In the genomic region with DNA sequence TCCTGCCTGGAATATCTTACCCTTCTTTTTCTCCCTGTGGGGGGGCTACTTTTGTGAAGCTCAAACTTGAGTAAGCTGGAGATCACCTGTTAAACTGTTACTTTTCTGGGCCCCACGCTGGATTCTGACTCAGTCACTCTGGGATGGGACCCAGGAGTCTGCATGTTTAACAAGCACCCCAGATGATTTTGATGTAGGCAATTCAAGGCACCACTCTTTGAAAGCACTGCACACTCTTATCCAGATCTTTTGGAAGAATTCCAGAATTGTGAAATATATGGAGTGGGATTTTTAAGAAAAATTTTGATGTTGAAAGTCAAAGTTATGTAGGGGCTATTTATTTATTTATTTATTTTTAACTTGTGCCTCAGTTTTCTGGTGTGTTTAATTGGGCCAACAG, we compare ENCODE assay signal across 19 cellular contexts. TPM values are rescaled to one million over a fixed set of nuclear protein-coding genes. Genes with fewer than 3 reads are reported as not detected.
A peak's percentile ranks its signal among the peaks of the same experiment; 100 is the strongest.
DNase-seq lines count a peak whose midpoint lies in the region; ATAC-seq, FAIRE-seq and TF ChIP-seq lines count a peak whose summit lies in the region.
"Had no signal": no experiment of that assay in that cellular context is flagged by ENCODE, and none has a peak within 500 bp of the region (broad histone marks: within the 10 kb centered on the region; RNA-seq: fewer than 3 reads in every experiment).

No MANE protein-coding gene starts in this region.

- no peak overlapping the region for H3K4me3 Mint-ChIP-seq in astrocyte (ENCODE audit: unreplicated experiment)

- no peak overlapping the region for H3K27ac Mint-ChIP-seq in astrocyte (ENCODE audit: unreplicated experiment)

- peak overlapping the region; percentile 87 for H3K27ac ChIP-seq in GM23248
- H3K27ac ChIP-seq in astrocyte (ENCODE audit: low read depth, low read length): no peak overlapping the region
- H3K27ac ChIP-seq in smooth muscle cell (ENCODE audit: low read depth): peak overlapping the region; percentile 79
- H3K27ac ChIP-seq in small intestine (ENCODE audit: low read depth in 1 of 2, low read length in 1 of 2): no peak overlapping the region
- H3K27ac ChIP-seq: BLaER1 treated with 17β-estradiol and CSF1 and Interleukin-3, amounts not matched to agents 10 nM and 100 nM had no signal

- H3K79me2 ChIP-seq in GM23248 (ENCODE audit: insufficient read depth) (no peaks in the 10 kb centered on the region), astrocyte (ENCODE audit: insufficient read depth, low read length) (no peaks in the 10 kb centered on the region), smooth muscle cell (ENCODE audit: low read depth) (no peaks in the 10 kb centered on the region)

- H3K27me3 ChIP-seq in GM23248 (replicated peaks; ENCODE audit: insufficient read depth) (no peaks in the 10 kb centered on the region), astrocyte (ENCODE audit: insufficient read depth, low read length) (no peaks in the 10 kb centered on the region), smooth muscle cell (ENCODE audit: low read depth) (no peaks in the 10 kb centered on the region), small intestine (ENCODE audit: control insufficient read depth in 2 of 2, insufficient read depth in 2 of 2, low read length in 2 of 2) (peaks cover 0 to 3% of the 10 kb centered on the region in 2 donors)
- H3K27me3 ChIP-seq: BLaER1 treated with 17β-estradiol and CSF1 and Interleukin-3, amounts not matched to agents 10 nM and 100 nM had no signal

- H3K4me3 ChIP-seq in GM23248 (peak overlapping the region; percentile 39; the same call in 1 of the 2 replicates), astrocyte (ENCODE audit: insufficient read depth, low read depth, low read length) (no peak overlapping the region), smooth muscle cell (no peak overlapping the region), small intestine (ENCODE audit: low read depth in 1 of 2, low read length in 2 of 2) (no peak overlapping the region)
- H3K4me3 ChIP-seq: BLaER1 treated with 17β-estradiol and CSF1 and Interleukin-3, amounts not matched to agents 10 nM and 100 nM; GM12878; K562 had no signal

- H3K9me2 ChIP-seq in GM23248 (ENCODE audit: insufficient read depth): no peaks in the 10 kb centered on the region

- H3K9me3 ChIP-seq in GM23248 (ENCODE audit: low read depth) (no peaks in the 10 kb centered on the region), astrocyte (ENCODE audit: insufficient read depth, low read depth, low read length) (no peaks in the 10 kb centered on the region), smooth muscle cell (replicated peaks; ENCODE audit: low read depth) (no peaks in the 10 kb centered on the region), small intestine (ENCODE audit: control insufficient read depth, low read depth) (no peaks in the 10 kb centered on the region)

- in situ Hi-C loops in GM23248 (cut with MboI): no loop called here

- TF ChIP-seq CTCF in astrocyte (IDR thresholded peaks at IDR 0.05; ENCODE audit: insufficient read depth, low read depth, low read length): no peak
- TF ChIP-seq CTCF in smooth muscle cell (IDR thresholded peaks at IDR 0.05; ENCODE audit: borderline replicate concordance, insufficient read depth, poor library complexity, severe bottlenecking): no peak

- no peaks in the 10 kb centered on the region for H3K4me1 Mint-ChIP-seq in astrocyte (ENCODE audit: low read depth, unreplicated experiment)

- DNase-seq in GM23248 (peak; percentile 62), astrocyte (ENCODE audit: low read depth) (peak; percentile 20), kidney tubule cell (ENCODE audit: low spot score) (peak; percentile 72), smooth muscle cell (lab: John Stamatoyannopoulos, UW; ENCODE audit: unreplicated experiment) (no peak), small intestine (no peak), NK-92 (lab: John Stamatoyannopoulos, UW; ENCODE audit: unreplicated experiment) (no peak)
- DNase-seq: DMS79 treated with DMSO at 0.1 percent for 48 hours, GDM1, HCEC 1CT, NCI-H1048, NCI-H146, NCI-H2081, NCI-H524, Right ventricle myocardium superior had no signal

- H3F3A ChIP-seq in GM23248 (ENCODE audit: insufficient read depth) (peaks cover 26% of the 10 kb centered on the region), smooth muscle cell (ENCODE audit: low read depth) (no peaks in the 10 kb centered on the region)

- H3K36me3 Mint-ChIP-seq in astrocyte (ENCODE audit: low read depth, unreplicated experiment): no peaks in the 10 kb centered on the region

- H4K20me1 ChIP-seq in GM23248 (ENCODE audit: insufficient read depth) (no peaks in the 10 kb centered on the region), astrocyte (ENCODE audit: insufficient read depth, low read length) (no peaks in the 10 kb centered on the region), smooth muscle cell (ENCODE audit: low read depth) (no peaks in the 10 kb centered on the region)
- H4K20me1 ChIP-seq: BLaER1 treated with 17β-estradiol and CSF1 and Interleukin-3, amounts not matched to agents 10 nM and 100 nM had no signal

- H3K4me2 ChIP-seq in GM23248 (ENCODE audit: unreplicated experiment): peak overlapping the region; percentile 55
- H3K4me2 ChIP-seq in astrocyte (ENCODE audit: low read length): no peak overlapping the region
- H3K4me2 ChIP-seq in smooth muscle cell: no peak overlapping the region

- H3K4me1 ChIP-seq in GM23248 (ENCODE audit: insufficient read depth) (peaks cover 25% of the 10 kb centered on the region), astrocyte (ENCODE audit: insufficient read depth, low read length) (peaks cover 4% of the 10 kb centered on the region), smooth muscle cell (ENCODE audit: low read depth) (peaks cover 5% of the 10 kb centered on the region), small intestine (ENCODE audit: control insufficient read depth in 2 of 2, insufficient read depth in 1 of 2, low read depth in 1 of 2, low read length in 1 of 2) (no peaks in the 10 kb centered on the region)

- ATAC-seq in GM18519 (IDR thresholded peaks at IDR 0.05; ENCODE audit: low FRiP score, unreplicated experiment): no peak
- ATAC-seq: GM12878, K562 had no signal

- no peaks in the 10 kb centered on the region for H3K9me3 Mint-ChIP-seq in astrocyte (ENCODE audit: unreplicated experiment)

- H3K27me3 Mint-ChIP-seq in astrocyte (ENCODE audit: low read depth, unreplicated experiment): peaks cover 14% of the 10 kb centered on the region

- H3K36me3 ChIP-seq in GM23248 (ENCODE audit: low read depth): no peaks in the 10 kb centered on the region
- no peaks in the 10 kb centered on the region for H3K36me3 ChIP-seq in astrocyte (ENCODE audit: insufficient read depth, low read length)
- H3K36me3 ChIP-seq in smooth muscle cell (ENCODE audit: low read depth): no peaks in the 10 kb centered on the region
- H3K36me3 ChIP-seq in small intestine (ENCODE audit: control insufficient read depth in 2 of 2, insufficient read depth in 2 of 2, low read length in 2 of 2): no peaks in the 10 kb centered on the region
- H3K36me3 ChIP-seq: BLaER1 treated with 17β-estradiol and CSF1 and Interleukin-3, amounts not matched to agents 10 nM and 100 nM had no signal

- peak overlapping the region; percentile 50 for H3K9ac ChIP-seq in GM23248
- H3K9ac ChIP-seq in astrocyte (ENCODE audit: low read length): no peak overlapping the region
- H3K9ac ChIP-seq in smooth muscle cell (ENCODE audit: low read depth): no peak overlapping the region
- H3K9ac ChIP-seq: BLaER1 treated with 17β-estradiol and CSF1 and Interleukin-3, amounts not matched to agents 10 nM and 100 nM had no signal

- no peak for FAIRE-seq in astrocyte (lab: Jason Lieb, UNC)
- no peak for FAIRE-seq in small intestine (lab: Jason Lieb, UNC)
- FAIRE-seq: GM12878, K562, RCC 7860 had no signal

- H2AFZ ChIP-seq in GM23248 (peak overlapping the region; percentile 55; the same call in 1 of the 2 replicates), astrocyte (ENCODE audit: low read depth, low read length) (no peak overlapping the region), smooth muscle cell (ENCODE audit: low read depth) (no peak overlapping the region)

- WGBS in GM23248 (ENCODE audit: low coverage in 1 of 2, low lambda C conversion rate in 2 of 2, missing lambda C conversion rate in 2 of 2), 2 experiments: 0 to 11% methylated on average over 1 of the region's 1 CpG
- WGBS in smooth muscle cell (ENCODE audit: low lambda C conversion rate): 82% methylated on average over 1 of the region's 1 CpG
- 57 to 82% (median 62%) methylated on average over 1 of the region's 1 CpG for WGBS in small intestine, 3 donors

RNA-seq across cellular contexts. Expression of gene IGF1, which starts 46.3 kb away (rescaled TPM):
- 1.4 and 2.9 TPM in 2 replicates for total RNA-seq in GM23248 (2014; rRNA removed; shearing (Covaris generic))
- 2.1 and 2.3 TPM in 2 replicates for polyA plus RNA-seq in GM23248 (2016; fragmentation: Nextera tagmentation; extraction: Ambion mirVana)
- total RNA-seq in astrocyte: 1.9 and 2.3 TPM in 2 replicates
- 5.3 and 8.9 TPM in 2 replicates for total RNA-seq in smooth muscle cell
- polyA plus RNA-seq in smooth muscle cell: 1.3 and 10.0 TPM in 2 replicates
- polyA plus RNA-seq in small intestine: 1 to 10 TPM in 2 of 3 donors, not detected in 1; 8.0 to 10.0 TPM

Comparison
In these comparisons a context has a peak if more than half of its experiments do, and no peak if none do; other contexts are left out.
1. DNase-seq: peak in GM23248 (single experiment), astrocyte (single experiment) and kidney tubule cell (single experiment); none in smooth muscle cell (single experiment), small intestine (single experiment) and NK-92 (single experiment).
2. H3K27ac ChIP-seq: peak in GM23248 (single experiment) and smooth muscle cell (single experiment); none in astrocyte (single experiment) and small intestine (0 of 2).